ENCODE assay signal across 1 cellular context in genomic region chr18:58639751-58640427, GRCh38.
TF ChIP-seq lines count a peak whose summit lies in the region.

No MANE protein-coding gene starts in this region.

TF ChIP-seq in HEK293, 187 proteins besides CTCF, POLR2A, EP300 and RAD21 (continued from another document):
- TF ChIP-seq ZNF488 (tag by site-specific recombination; IDR thresholded peaks at IDR 0.05): no peak
- TF ChIP-seq FEZF1 (tag by site-specific recombination; IDR thresholded peaks at IDR 0.05): peak; percentile 84
- no peak for TF ChIP-seq TCF7L2 (IDR thresholded peaks at IDR 0.05; ENCODE audit: borderline replicate concordance, low read depth, low read length)
- TF ChIP-seq OSR2 (tag by site-specific recombination; IDR thresholded peaks at IDR 0.05): peak; percentile 11; the same call in 1 of the 2 replicates
- no peak for TF ChIP-seq ZBTB1 (tag by site-specific recombination; IDR thresholded peaks at IDR 0.05)
- TF ChIP-seq ZBTB17 (tag by site-specific recombination; IDR thresholded peaks at IDR 0.05): peak; percentile 29; the same call in 1 of the 2 replicates
- TF ChIP-seq IKZF3 (tag by site-specific recombination; IDR thresholded peaks at IDR 0.05): peak; percentile 65
- no peak for TF ChIP-seq ZSCAN5A (tag by site-specific recombination; IDR thresholded peaks at IDR 0.05)
- TF ChIP-seq ZNF394 (tag by site-specific recombination; IDR thresholded peaks at IDR 0.05; ENCODE audit: borderline replicate concordance): no peak
- TF ChIP-seq PRDM4 (tag by site-specific recombination; IDR thresholded peaks at IDR 0.05): peak; percentile 83
- peak; percentile 97 for TF ChIP-seq PRDM6 (tag by site-specific recombination; IDR thresholded peaks at IDR 0.05)
- no peak for TF ChIP-seq ZBTB49 (tag by site-specific recombination; IDR thresholded peaks at IDR 0.05; ENCODE audit: low read depth)
- peak; percentile 24; the same call in 1 of the 2 replicates for TF ChIP-seq ZNF366 (tag by site-specific recombination; conservative IDR thresholded peaks at IDR 0.05)
- TF ChIP-seq ZNF292 (tag by site-specific recombination; IDR thresholded peaks at IDR 0.05; ENCODE audit: borderline replicate concordance, low read depth): no peak
- TF ChIP-seq SCRT1 (tag by site-specific recombination; IDR thresholded peaks at IDR 0.05; ENCODE audit: borderline replicate concordance): peak; percentile 35; the same call in 1 of the 2 replicates
- no peak for TF ChIP-seq ZNF221 (tag by site-specific recombination; IDR thresholded peaks at IDR 0.05; ENCODE audit: borderline replicate concordance)
- no peak for TF ChIP-seq ZNF76 (tag by site-specific recombination; IDR thresholded peaks at IDR 0.05; ENCODE audit: borderline replicate concordance, low read depth)
- no peak for TF ChIP-seq ZNF211 (tag by site-specific recombination; IDR thresholded peaks at IDR 0.05; ENCODE audit: low read depth)
- no peak for TF ChIP-seq PRDM10 (tag by site-specific recombination; IDR thresholded peaks at IDR 0.05)
- TF ChIP-seq ZNF792 (tag by site-specific recombination; IDR thresholded peaks at IDR 0.05): no peak
- no peak for TF ChIP-seq ZNF654 (tag by site-specific recombination; IDR thresholded peaks at IDR 0.05; ENCODE audit: low read depth)
- TF ChIP-seq BCL6B (tag by site-specific recombination; IDR thresholded peaks at IDR 0.05): no peak
- TF ChIP-seq BCL11A (tag by site-specific recombination; IDR thresholded peaks at IDR 0.05; ENCODE audit: low read depth): no peak
- peak; percentile 72; the same call in 1 of the 2 replicates for TF ChIP-seq ZNF660 (tag by site-specific recombination; IDR thresholded peaks at IDR 0.05)
- TF ChIP-seq ZNF529 (tag by site-specific recombination; IDR thresholded peaks at IDR 0.05; ENCODE audit: insufficient replicate concordance): no peak
- TF ChIP-seq ZNF843 (tag by site-specific recombination; IDR thresholded peaks at IDR 0.05): peak; percentile 90
- no peak for TF ChIP-seq MYNN (tag by site-specific recombination; IDR thresholded peaks at IDR 0.05; ENCODE audit: borderline replicate concordance)
- TF ChIP-seq ZNF223 (tag by site-specific recombination; IDR thresholded peaks at IDR 0.05): no peak
- 0 out of 2 replicates have a peak, but pooled peaks have one; percentile 28 for TF ChIP-seq ZEB2 (tag by site-specific recombination; IDR thresholded peaks at IDR 0.05)
- TF ChIP-seq ZNF214 (tag by site-specific recombination; IDR thresholded peaks at IDR 0.05; ENCODE audit: borderline replicate concordance): no peak
- no peak for TF ChIP-seq ZNF112 (tag by site-specific recombination; IDR thresholded peaks at IDR 0.05)
- TF ChIP-seq ZNF521 (tag by site-specific recombination; IDR thresholded peaks at IDR 0.05): no peak
- TF ChIP-seq ZNF707 (tag by site-specific recombination; IDR thresholded peaks at IDR 0.05): no peak
- TF ChIP-seq ZBTB44 (tag by site-specific recombination; IDR thresholded peaks at IDR 0.05): no peak
- TF ChIP-seq ZNF423 (tag by site-specific recombination; IDR thresholded peaks at IDR 0.05): no peak
- TF ChIP-seq HIC1 (tag by site-specific recombination; IDR thresholded peaks at IDR 0.05): 0 out of 2 replicates have a peak, but pooled peaks have one; percentile 25
- TF ChIP-seq ZSCAN23 (tag by site-specific recombination; IDR thresholded peaks at IDR 0.05): no peak
- no peak for TF ChIP-seq ZNF202 (tag by site-specific recombination; IDR thresholded peaks at IDR 0.05; ENCODE audit: borderline replicate concordance)
- no peak for TF ChIP-seq KLF16 (tag by site-specific recombination; IDR thresholded peaks at IDR 0.05)
- TF ChIP-seq GFI1B (tag by site-specific recombination; IDR thresholded peaks at IDR 0.05): peak; percentile 25; the same call in 1 of the 2 replicates
